ENCODE assay signal across 1 cellular context in genomic region chrX:23782863-23783568, GRCh38.
TF ChIP-seq lines count a peak whose summit lies in the region.

SAT1 (plus strand) TSS chrX:23783173; CDS start chrX:23783352, 179 bp downstream.

TF ChIP-seq in A549, 52 proteins besides CTCF, POLR2A, EP300 and RAD21 (continued from another document):
- TF ChIP-seq MAX (IDR thresholded peaks at IDR 0.05) (peak; percentile 28; the same call in 1 of the 2 replicates), FOXS1 (CRISPR knock-in tag; IDR thresholded peaks at IDR 0.05) (no peak), USF2 (IDR thresholded peaks at IDR 0.05) (no peak), ESRRA (IDR thresholded peaks at IDR 0.05; ENCODE audit: borderline replicate concordance, low read length) (no peak), EHMT2 (IDR thresholded peaks at IDR 0.05; ENCODE audit: low read depth) (no peak), BCL3 (IDR thresholded peaks at IDR 0.05) (peak; percentile 98), HEYL (CRISPR knock-in tag; IDR thresholded peaks at IDR 0.05) (no peak), JUNB (IDR thresholded peaks at IDR 0.05) (no peak), MYC (IDR thresholded peaks at IDR 0.05; ENCODE audit: borderline replicate concordance, low read length) (no peak), CEBPB (IDR thresholded peaks at IDR 0.05) (no peak), CBX8 (IDR thresholded peaks at IDR 0.05) (no peak), RARB (CRISPR knock-in tag; IDR thresholded peaks at IDR 0.05) (no peak), MAZ (IDR thresholded peaks at IDR 0.05; ENCODE audit: borderline replicate concordance, low read depth, low read length) (no peak), RCOR1 (IDR thresholded peaks at IDR 0.05; ENCODE audit: low read depth, low read length) (no peak), KDM5A (IDR thresholded peaks at IDR 0.05) (no peak), ELK1 (IDR thresholded peaks at IDR 0.05; ENCODE audit: low read depth, low read length) (no peak), HOXB5 (CRISPR knock-in tag; IDR thresholded peaks at IDR 0.05) (no peak), ATOH8 (CRISPR knock-in tag; IDR thresholded peaks at IDR 0.05; ENCODE audit: low read depth) (no peak), EHF (CRISPR knock-in tag; IDR thresholded peaks at IDR 0.05) (no peak), MAFK (IDR thresholded peaks at IDR 0.05; ENCODE audit: partially characterized antibody) (no peak), JUN (IDR thresholded peaks at IDR 0.05) (peak; percentile 95 to 99), ZFP36 (IDR thresholded peaks at IDR 0.05; ENCODE audit: borderline replicate concordance, partially characterized antibody) (no peak), NR3C1 (IDR thresholded peaks at IDR 0.05) (no peak), NPAS2 (CRISPR knock-in tag; IDR thresholded peaks at IDR 0.05; ENCODE audit: borderline replicate concordance) (no peak), SMC3 (IDR thresholded peaks at IDR 0.05) (peak; percentile 85), KDM1A (IDR thresholded peaks at IDR 0.05; ENCODE audit: low read depth) (no peak), NFE2L2 (conservative IDR thresholded peaks at IDR 0.05; ENCODE audit: low read length) (no peak), CHD2 (IDR thresholded peaks at IDR 0.05; ENCODE audit: low read length, partially characterized antibody) (peak; percentile 10), RFX5 (IDR thresholded peaks at IDR 0.05) (peak; percentile 71; the same call in 1 of the 2 replicates), FOSB (CRISPR knock-in tag; IDR thresholded peaks at IDR 0.05) (peak; percentile 89), ZNF302 (CRISPR knock-in tag; IDR thresholded peaks at IDR 0.05) (no peak), E2F6 (IDR thresholded peaks at IDR 0.05; ENCODE audit: borderline replicate concordance, low read depth) (no peak), HDAC2 (IDR thresholded peaks at IDR 0.05) (no peak), POLR2AphosphoS2 (conservative IDR thresholded peaks at IDR 0.05; ENCODE audit: low read length) (no peak)
